27 cellular contexts compared by ENCODE assay signal in genomic region chr1:175857756-175858155, GRCh38.
DNase-seq lines count a peak whose midpoint lies in the region; ATAC-seq and TF ChIP-seq lines count a peak whose summit lies in the region.
"Had no signal": no experiment of that assay in that cellular context is flagged by ENCODE, and none has a peak within 500 bp of the region (broad histone marks: within the 10 kb centered on the region; RNA-seq: fewer than 3 reads in every experiment).

No MANE protein-coding gene starts in this region.

- H4K5ac ChIP-seq in mesendoderm (ENCODE audit: low read length): no peak overlapping the region

- no peak overlapping the region for H2BK15ac ChIP-seq in mesendoderm (replicated peaks; ENCODE audit: low read depth)

- H3K4me1 ChIP-seq in mesendoderm (ENCODE audit: control insufficient read depth, low read depth, low read length): no peaks in the 10 kb centered on the region
- H3K4me1 ChIP-seq in PC-3 (ENCODE audit: insufficient read depth, low read length): no peaks in the 10 kb centered on the region
- H3K4me1 ChIP-seq: adrenal gland, BE2C, left lung, prostate gland had no signal

- no peak overlapping the region for H3K23ac ChIP-seq in mesendoderm (ENCODE audit: low read length)

- H3K56ac ChIP-seq in mesendoderm (ENCODE audit: low read length): peak overlapping the region; percentile 58

- DNase-seq in NCI-H748 (lab: John Stamatoyannopoulos, UW; ENCODE audit: unreplicated experiment) (peak; percentile 13), NCI-H748 treated with DMSO at 0.1 percent for 48 hours (lab: John Stamatoyannopoulos, UW) (no peak), caudate nucleus (lab: John Stamatoyannopoulos, UW) (peak in 39 of 61 donors; percentile 19 to 75 (median 44)), mesendoderm (no peak), PC-3 (no peak), NCI-H2171 (lab: John Stamatoyannopoulos, UW) (no peak)
- no peak for DNase-seq in stimulated activated CD4-positive, alpha-beta T cell treated with anti-CD3 and anti-CD28 coated beads, Interleukin-4, amount 100 ng/mL, for 1 hour
- DNase-seq: activated B cell treated with CpG ODN at 0.5 μM for 24 hours; activated CD8-positive, alpha-beta T cell treated with anti-CD3 and anti-CD28 coated beads, Interleukin-2, amount 10 ng/mL, durations not matched to agents 7 days and 5 days; activated T-cell treated with anti-CD3 and anti-CD28 coated beads, Interleukin-2, amount 50 U/mL, for 1 hour; adrenal gland; BE2C; dermis blood vessel endothelial cell; KBM-7; left lung; mucosa of descending colon; NCI-H2029 treated with DMSO at 0.1 percent for 48 hours; NCI-H510A; RPMI8226; stimulated activated naive CD8-positive, alpha-beta T cell treated with anti-CD3 and anti-CD28 coated beads, Interleukin-15, Interleukin-2, amounts not matched to agents 100 U/mL and 50 U/mL, for 24 hours; T-helper 9 cell; trophoblast cell had no signal

- no peak overlapping the region for H2BK120ac ChIP-seq in mesendoderm (ENCODE audit: low read depth, low read length)

- no peaks in the 10 kb centered on the region for H3K9me2 ChIP-seq in PC-3 (replicated peaks; ENCODE audit: low read length)

- H3K27ac ChIP-seq in caudate nucleus (ENCODE audit: low read depth, low read length) (peak overlapping the region; percentile 77), mesendoderm (ENCODE audit: low read depth, low read length) (no peak overlapping the region), PC-3 (ENCODE audit: low read length) (no peak overlapping the region)
- H3K27ac ChIP-seq: adrenal gland, left lung, prostate gland, skin epidermis had no signal

- H3F3A ChIP-seq in PC-3 (ENCODE audit: low read length, unreplicated experiment): no peaks in the 10 kb centered on the region

- H3K79me2 ChIP-seq in mesendoderm (ENCODE audit: control insufficient read depth, insufficient read depth, low read length): no peaks in the 10 kb centered on the region
- H3K79me2 ChIP-seq in PC-3 (ENCODE audit: low read length): no peaks in the 10 kb centered on the region

- no peak overlapping the region for H2AFZ ChIP-seq in PC-3 (ENCODE audit: low read length)

- no peaks in the 10 kb centered on the region for H3K27me3 ChIP-seq in mesendoderm (ENCODE audit: insufficient read depth, low read length, poor library complexity)
- peaks cover 38% of the 10 kb centered on the region for H3K27me3 ChIP-seq in PC-3 (ENCODE audit: low read length)
- H3K27me3 ChIP-seq: adrenal gland, left lung had no signal

- no peak for ATAC-seq in PC-3
- no peak for ATAC-seq in GM18861 (IDR thresholded peaks at IDR 0.05; ENCODE audit: unreplicated experiment)
- ATAC-seq: activated CD8-positive, alpha-beta T cell treated with anti-CD3 and anti-CD28 coated beads, Interleukin-2, amount 10 ng/mL, durations not matched to agents 7 days and 5 days; GM12878; left lung; mucosa of descending colon; SK-N-SH treated with all-trans-retinoic acid at 6 μM for 48 hours; stimulated activated naive CD8-positive, alpha-beta T cell treated with anti-CD3 and anti-CD28 coated beads, Interleukin-15, Interleukin-2, amounts not matched to agents 100 U/mL and 50 U/mL, for 24 hours had no signal

- H3K4me3 ChIP-seq in mesendoderm (ENCODE audit: low read length): no peak overlapping the region
- no peak overlapping the region for H3K4me3 ChIP-seq in PC-3 (ENCODE audit: low read length)
- H3K4me3 ChIP-seq: adrenal gland, GM12878, left lung, mucosa of descending colon, prostate gland, skin epidermis had no signal

- no peaks in the 10 kb centered on the region for H3K79me1 ChIP-seq in mesendoderm (ENCODE audit: low read length)

- intact Hi-C loops in PC-3 (cut with micrococcal nuclease): no loop called here

- H3K9ac ChIP-seq in mesendoderm (ENCODE audit: low read length) (no peak overlapping the region), PC-3 (ENCODE audit: low read length) (no peak overlapping the region)

- no CpG with 5 or more reads among the region's 6 CpGs for WGBS in mesendoderm (ENCODE audit: extremely low coverage, insufficient coverage, low lambda C conversion rate)

- no peaks in the 10 kb centered on the region for H3K9me3 ChIP-seq in PC-3 (ENCODE audit: low read length)
- H3K9me3 ChIP-seq: adrenal gland, BE2C, left lung, mucosa of descending colon, prostate gland had no signal

- no peak overlapping the region for H4K8ac ChIP-seq in mesendoderm (ENCODE audit: low read depth, low read length)

- CTCF ChIA-PET in PC-3 (lab: Charles Lee): no interaction called here

- no peak overlapping the region for H3K4ac ChIP-seq in mesendoderm (ENCODE audit: low read depth, low read length)

- H2AK5ac ChIP-seq in mesendoderm (ENCODE audit: low read length): no peak overlapping the region

- H3K36me3 ChIP-seq in mesendoderm (ENCODE audit: control insufficient read depth, insufficient read depth, low read length) (no peaks in the 10 kb centered on the region), PC-3 (ENCODE audit: low read depth, low read length) (no peaks in the 10 kb centered on the region)
- H3K36me3 ChIP-seq: adrenal gland, BE2C, left lung, prostate gland had no signal

- no peaks in the 10 kb centered on the region for H4K20me1 ChIP-seq in PC-3 (ENCODE audit: low read length)

- H2BK5ac ChIP-seq in mesendoderm (ENCODE audit: low read length): no peak overlapping the region

- no peak for TF ChIP-seq CTCF in PC-3 (conservative IDR thresholded peaks at IDR 0.05; ENCODE audit: low read depth, low read length)

- no TSS peak for BruUV-seq in PC-3 (replicated peaks; lab: Mats Ljungman, UMichigan)

- H3K18ac ChIP-seq in mesendoderm (ENCODE audit: low read length): no peak overlapping the region

- H3K4me2 ChIP-seq in mesendoderm (ENCODE audit: low read length) (no peak overlapping the region), PC-3 (ENCODE audit: low read length) (no peak overlapping the region)

- POLR2A ChIA-PET in PC-3 (lab: Charles Lee; ENCODE audit: unreplicated experiment): no interaction called here

Comparison
In these comparisons a context has a peak if more than half of its experiments do, and no peak if none do; other contexts are left out.
1. DNase-seq: peak in NCI-H748 (single experiment) and caudate nucleus (39 of 61); none in NCI-H748 treated with DMSO at 0.1 percent for 48 hours (single experiment), mesendoderm (single experiment), PC-3 (single experiment), NCI-H2171 (single experiment) and stimulated activated CD4-positive, alpha-beta T cell treated with anti-CD3 and anti-CD28 coated beads, Interleukin-4, amount 100 ng/mL, for 1 hour (single experiment).